In the genomic region with DNA sequence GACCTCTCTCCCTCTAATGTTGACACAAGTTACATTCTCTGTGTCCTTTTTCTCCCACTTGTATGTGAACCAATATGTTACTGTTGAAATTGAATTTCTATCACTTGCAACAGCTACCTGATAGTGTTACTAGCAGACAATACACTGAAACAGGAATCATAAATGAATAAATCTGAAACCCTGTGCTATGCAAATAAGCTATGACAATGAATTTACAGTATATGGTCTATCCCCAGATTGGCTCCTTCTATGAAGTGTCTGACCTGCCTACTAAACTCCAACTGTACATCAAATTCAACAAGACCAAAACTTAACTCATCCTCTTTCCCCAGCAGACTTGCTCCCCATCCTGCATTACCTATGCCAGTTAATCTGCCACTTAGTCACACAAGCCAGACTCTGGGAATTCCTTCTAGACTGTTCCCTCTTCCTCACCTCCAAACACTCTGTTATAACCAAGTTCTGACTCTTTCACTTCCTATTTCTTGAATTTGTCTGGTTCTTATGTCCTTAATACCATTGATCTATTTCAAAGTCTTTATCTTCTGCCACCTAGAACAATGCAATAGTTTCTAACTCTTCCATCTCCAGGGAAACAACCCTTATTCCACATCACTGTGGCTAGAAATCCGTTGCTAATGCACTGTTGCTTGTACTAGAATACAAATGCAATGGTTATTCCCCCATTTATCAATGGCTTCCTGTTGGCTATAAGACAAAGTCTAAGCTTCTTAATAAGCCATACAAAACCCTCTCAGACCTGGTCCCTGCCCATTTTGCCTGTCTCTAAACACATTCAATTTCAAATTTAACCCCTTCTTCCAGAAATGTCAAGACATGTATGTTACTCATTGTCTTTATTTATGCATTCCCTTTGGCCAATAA, we compare ENCODE assay signal across 12 cellular contexts. TPM values are rescaled to one million over a fixed set of nuclear protein-coding genes. Genes with fewer than 3 reads are reported as not detected.
DNase-seq lines count a peak whose midpoint lies in the region; ATAC-seq and TF ChIP-seq lines count a peak whose summit lies in the region.
"Had no signal": no experiment of that assay in that cellular context is flagged by ENCODE, and none has a peak within 500 bp of the region (broad histone marks: within the 10 kb centered on the region; RNA-seq: fewer than 3 reads in every experiment).

No MANE protein-coding gene starts in this region.

- no peaks in the 10 kb centered on the region for H3K4me1 Mint-ChIP-seq in activated naive CD4-positive, alpha-beta T cell treated with anti-CD3 and anti-CD28 coated beads, Interleukin-2, amount 10 ng/mL, durations not matched to agents 7 days and 5 days
- H3K4me1 Mint-ChIP-seq: neural crest cell had no signal

- intact Hi-C loops in left cardiac atrium (cut with DNase I), result loop anchor here in 1 of 2 donors (10.0 kb wide), 3 partner anchors 165 to 295 kb away; a partner anchor contains a TSS

- H3K4me3 Mint-ChIP-seq in activated naive CD4-positive, alpha-beta T cell treated with anti-CD3 and anti-CD28 coated beads, Interleukin-2, amount 10 ng/mL, durations not matched to agents 7 days and 5 days, result no peak overlapping the region
- H3K4me3 Mint-ChIP-seq: activated T-cell treated with anti-CD3 and anti-CD28 coated beads, Interleukin-2, amount 50 U/mL, for 4 hours; neural crest cell had no signal

- H3K36me3 Mint-ChIP-seq in activated naive CD4-positive, alpha-beta T cell treated with anti-CD3 and anti-CD28 coated beads, Interleukin-2, amount 10 ng/mL, durations not matched to agents 7 days and 5 days, result no peaks in the 10 kb centered on the region

- no peak overlapping the region for H3K27ac Mint-ChIP-seq in activated naive CD4-positive, alpha-beta T cell treated with anti-CD3 and anti-CD28 coated beads, Interleukin-2, amount 10 ng/mL, durations not matched to agents 7 days and 5 days

- in situ Hi-C loops in GM13976 (cut with MboI; ENCODE audit: low sequenced_read_pairs, unreplicated experiment), result loop anchor here (25.0 kb wide), 1 partner anchor 872 kb away; no protein-coding TSS in a partner anchor

- ATAC-seq in GM19395 (IDR thresholded peaks at IDR 0.05; ENCODE audit: unreplicated experiment) (peak; percentile 98), HG02763 (IDR thresholded peaks at IDR 0.05; ENCODE audit: unreplicated experiment) (peak; percentile 85), HG03460 (IDR thresholded peaks at IDR 0.05; ENCODE audit: unreplicated experiment) (peak; percentile 94), left cardiac atrium (no peak)
- ATAC-seq: activated T-cell treated with anti-CD3 and anti-CD28 coated beads, Interleukin-2, amount 50 U/mL, for 4 hours had no signal

- TF ChIP-seq CTCF in GM13976 (IDR thresholded peaks at IDR 0.05; ENCODE audit: borderline replicate concordance, control extremely low read depth, extremely low read depth, insufficient read depth, missing control alignments), result no peak

- peak; percentile 23 for DNase-seq in GM13976 (ENCODE audit: low spot score)
- no peak for DNase-seq in left cardiac atrium
- no peak for DNase-seq in NCI-H187 treated with DMSO at 0.1 percent for 48 hours (lab: John Stamatoyannopoulos, UW)
- DNase-seq in activated effector memory CD4-positive, alpha-beta T cell treated with Interleukin-2 at 50 U/mL for 16 hours, result no peak
- no peak for DNase-seq in activated naive CD4-positive, alpha-beta T cell treated with anti-CD3 and anti-CD28 coated beads, Interleukin-2, amount 10 ng/mL, durations not matched to agents 7 days and 5 days
- DNase-seq: activated T-cell treated with anti-CD3 and anti-CD28 coated beads, Interleukin-2, amount 50 U/mL, for 4 hours; NCI-H1092; stomach had no signal

- H3K9me3 Mint-ChIP-seq in activated naive CD4-positive, alpha-beta T cell treated with anti-CD3 and anti-CD28 coated beads, Interleukin-2, amount 10 ng/mL, durations not matched to agents 7 days and 5 days, result no peaks in the 10 kb centered on the region
- H3K9me3 Mint-ChIP-seq: activated T-cell treated with anti-CD3 and anti-CD28 coated beads, Interleukin-2, amount 50 U/mL, for 4 hours; neural crest cell had no signal

- CTCF ChIA-PET in activated naive CD4-positive, alpha-beta T cell treated with anti-CD3 and anti-CD28 coated beads, Interleukin-2, amount 10 ng/mL, durations not matched to agents 7 days and 5 days (lab: Charles Lee), result no interaction called here

- peaks cover 12% of the 10 kb centered on the region for H3K27me3 Mint-ChIP-seq in activated naive CD4-positive, alpha-beta T cell treated with anti-CD3 and anti-CD28 coated beads, Interleukin-2, amount 10 ng/mL, durations not matched to agents 7 days and 5 days

RNA-seq across cellular contexts. Expression of a gene that starts 13.4 kb away (rescaled TPM):
- 10 to 100 TPM; 23.5 to 39.4 TPM for total RNA-seq in left cardiac atrium

RNA-seq across cellular contexts. Expression of a gene that starts 38.0 kb away (rescaled TPM):
- total RNA-seq in left cardiac atrium, result 10 to 100 TPM; 68.4 to 86.1 TPM

RNA-seq across cellular contexts. Expression of a gene that starts 58.6 kb away (rescaled TPM):
- total RNA-seq in left cardiac atrium, result 1 to 10 TPM; 1.5 to 2.1 TPM

Comparison
In these comparisons a context has a peak if more than half of its experiments do, and no peak if none do; other contexts are left out.
1. ATAC-seq: peak in GM19395 (single experiment), HG02763 (single experiment) and HG03460 (single experiment); none in left cardiac atrium (0 of 2).